Comparison of ENCODE assay signal across 26 cellular contexts in the genomic region with DNA sequence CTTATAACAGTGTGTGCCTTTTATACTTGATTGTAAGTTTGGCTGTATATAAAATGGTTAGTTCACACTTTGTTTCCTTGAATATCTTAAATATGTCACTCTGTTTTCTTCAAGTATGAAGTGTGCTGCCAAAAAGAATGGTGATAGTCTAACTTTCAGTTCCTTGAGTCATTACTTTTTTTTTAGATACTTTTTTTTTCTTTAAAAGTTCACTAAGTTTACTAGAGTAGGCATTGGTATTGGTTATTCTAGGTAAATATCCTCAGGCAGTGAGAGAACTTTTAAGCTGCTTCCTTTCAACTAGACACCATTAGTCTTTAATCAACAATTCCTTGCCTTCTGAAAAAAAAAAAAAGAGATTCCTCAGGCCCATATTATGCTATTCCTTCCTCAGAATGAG.
"Had no signal": no experiment of that assay in that cellular context is flagged by ENCODE, and none has a peak within 500 bp of the region (broad histone marks: within the 10 kb centered on the region; RNA-seq: fewer than 3 reads in every experiment).

No MANE protein-coding gene starts in this region.

- DNase-seq: activated CD4-positive, alpha-beta T cell treated with anti-CD3 and anti-CD28 coated beads, Interleukin-2, amount 50 U/mL, for 1 hour; activated CD8-positive, alpha-beta memory T cell treated with anti-CD3 and anti-CD28 coated beads, Interleukin-2, amount 50 U/mL, for 48 hours; activated gamma-delta T cell treated with Interleukin-2 at 50 U/mL for 16 hours; activated naive CD8-positive, alpha-beta T cell treated with anti-CD3 and anti-CD28 coated beads, Interleukin-2, amount 10 ng/mL, durations not matched to agents 7 days and 5 days; amygdala; cerebellar nuclear complex; cortex of kidney; endodermal cell; esophagus squamous epithelium; head of caudate nucleus; islet precursor cell; left cardiac atrium; midbrain; nucleus accumbens; right lobe of liver; stimulated activated CD4-positive, alpha-beta T cell treated with anti-CD3 and anti-CD28 coated beads, Interleukin-2, amount 100 ng/mL, for 24 hours; testis had no signal

- H3K4me3 Mint-ChIP-seq: activated naive CD8-positive, alpha-beta T cell treated with anti-CD3 and anti-CD28 coated beads, Interleukin-2, amount 10 ng/mL, durations not matched to agents 7 days and 5 days; activated T-helper 1 cell treated with anti-CD3 and anti-CD28 coated beads, Interleukin-12 subunit alpha, Interleukin-12 subunit beta, Interleukin-2, Interleukin-4 antibody, amounts not matched to agents 30 ng/mL and 10 ng/mL and 1 ng/mL, durations not matched to agents 14 hours and 24 hours and 36 hours; endodermal cell; stimulated activated memory B cell treated with anti-CD40 and anti-IgM and Interleukin-4, amounts not matched to agents 10 μg/mL and 1 μg/mL and 100 μg/mL, for 72 hours; T-helper 2 cell treated with Interferon-gamma antibody and Interleukin-4, amounts not matched to agents 5 μg/mL and 100 μg/mL, for 36 hours had no signal

- H3K9me3 Mint-ChIP-seq: endodermal cell had no signal

- H3K4me3 ChIP-seq: esophagus squamous epithelium, gastroesophageal sphincter, right lobe of liver, skin epidermis, testis, upper lobe of left lung had no signal

- H3K36me3 Mint-ChIP-seq: stimulated activated memory B cell treated with anti-CD40 and anti-IgM and Interleukin-4, amounts not matched to agents 10 μg/mL and 1 μg/mL and 100 μg/mL, for 72 hours had no signal

- H3K27ac Mint-ChIP-seq: activated naive CD8-positive, alpha-beta T cell treated with anti-CD3 and anti-CD28 coated beads, Interleukin-2, amount 10 ng/mL, durations not matched to agents 7 days and 5 days; activated T-helper 1 cell treated with anti-CD3 and anti-CD28 coated beads, Interleukin-12 subunit alpha, Interleukin-12 subunit beta, Interleukin-2, Interleukin-4 antibody, amounts not matched to agents 30 ng/mL and 10 ng/mL and 1 ng/mL, durations not matched to agents 14 hours and 24 hours and 36 hours; endodermal cell; stimulated activated memory B cell treated with anti-CD40 and anti-IgM and Interleukin-4, amounts not matched to agents 10 μg/mL and 1 μg/mL and 100 μg/mL, for 72 hours; T-helper 2 cell treated with Interferon-gamma antibody and Interleukin-4, amounts not matched to agents 5 μg/mL and 100 μg/mL, for 36 hours had no signal

- H3K4me1 Mint-ChIP-seq: stimulated activated memory B cell treated with anti-CD40 and anti-IgM and Interleukin-4, amounts not matched to agents 10 μg/mL and 1 μg/mL and 100 μg/mL, for 72 hours had no signal

- H3K36me3 ChIP-seq: esophagus squamous epithelium, right lobe of liver, upper lobe of left lung had no signal

- ATAC-seq: activated CD4-positive, CD25-positive, alpha-beta regulatory T cell treated with anti-CD3 and anti-CD28 coated beads, Interleukin-2, amount 50 U/mL, for 24 hours; gastroesophageal sphincter; left cardiac atrium; right lobe of liver; SK-N-SH treated with all-trans-retinoic acid at 6 μM for 48 hours; stimulated activated memory B cell treated with anti-CD40 and anti-IgM and Interleukin-4, amounts not matched to agents 10 μg/mL and 1 μg/mL and 100 μg/mL, for 72 hours had no signal

- H3K4me1 ChIP-seq: esophagus squamous epithelium, gastroesophageal sphincter, right lobe of liver, testis, upper lobe of left lung had no signal

- H3K27me3 Mint-ChIP-seq: activated naive CD8-positive, alpha-beta T cell treated with anti-CD3 and anti-CD28 coated beads, Interleukin-2, amount 10 ng/mL, durations not matched to agents 7 days and 5 days; stimulated activated memory B cell treated with anti-CD40 and anti-IgM and Interleukin-4, amounts not matched to agents 10 μg/mL and 1 μg/mL and 100 μg/mL, for 72 hours had no signal

- H3K27ac ChIP-seq: esophagus squamous epithelium, gastroesophageal sphincter, right lobe of liver, skin epidermis, testis, upper lobe of left lung, VCaP had no signal

- H3K9me3 ChIP-seq: esophagus squamous epithelium, gastroesophageal sphincter, right lobe of liver, testis, upper lobe of left lung had no signal

- H3K27me3 ChIP-seq: esophagus squamous epithelium, gastroesophageal sphincter, right lobe of liver, testis, upper lobe of left lung had no signal
